Comparison of ENCODE assay signal across 8 cellular contexts in the genomic region with DNA sequence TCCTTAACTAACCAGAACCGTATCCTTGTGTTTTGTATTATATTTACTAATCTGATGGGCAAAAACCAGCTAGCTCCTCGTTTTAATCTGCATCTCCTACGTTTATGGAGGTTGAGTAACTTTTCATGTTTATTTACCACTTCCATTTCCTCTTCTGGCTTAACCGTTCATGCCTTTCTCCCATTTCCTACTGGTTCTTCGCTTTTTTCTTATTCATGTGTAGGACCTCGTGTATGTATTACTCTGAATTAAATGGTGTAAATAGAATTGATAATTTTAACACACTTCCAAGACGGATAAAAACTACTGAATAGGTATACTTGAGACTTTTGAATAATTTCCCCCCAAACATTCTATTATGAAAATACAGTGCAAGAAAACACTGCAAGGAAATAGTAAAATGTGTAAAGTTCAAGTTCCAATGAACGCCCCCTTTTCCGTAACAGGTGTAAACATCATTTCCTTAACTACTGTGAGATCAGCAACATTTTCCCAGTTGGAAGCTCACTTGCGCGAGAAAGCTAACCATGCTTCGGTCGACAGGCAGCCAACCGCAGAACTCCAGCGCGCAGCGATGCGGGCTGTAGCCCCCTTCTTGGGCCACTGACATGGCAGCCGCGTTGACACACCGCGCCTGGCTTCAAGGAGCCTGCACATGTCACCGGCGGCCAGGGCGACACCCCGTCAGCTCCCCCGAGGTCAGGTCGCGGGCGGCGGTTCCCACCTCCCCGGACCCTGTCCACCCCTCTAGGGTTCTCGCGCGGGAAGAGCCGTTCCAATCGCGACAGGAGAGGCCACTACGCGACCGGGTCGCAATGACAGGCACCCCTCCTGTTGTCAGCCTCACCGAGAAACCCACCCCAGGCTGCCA. TPM values are rescaled to one million over a fixed set of nuclear protein-coding genes. Genes with fewer than 3 reads are reported as not detected.
DNase-seq lines count a peak whose midpoint lies in the region; ATAC-seq, FAIRE-seq and TF ChIP-seq lines count a peak whose summit lies in the region.

No MANE protein-coding gene starts in this region.

- peak; percentile 5 for ATAC-seq in HG02678 (IDR thresholded peaks at IDR 0.05; ENCODE audit: unreplicated experiment)

- TF ChIP-seq POLR2A in GM12892 (IDR thresholded peaks at IDR 0.05; ENCODE audit: low read depth, low read length): no peak
- TF ChIP-seq POLR2A in stomach (IDR thresholded peaks at IDR 0.05): no peak

- TF ChIP-seq EP300 in stomach (IDR thresholded peaks at IDR 0.05): no peak

- CTCF ChIA-PET in activated CD4-positive, alpha-beta memory T cell treated with anti-CD3 and anti-CD28 coated beads, Interleukin-2, amount 10 ng/mL, durations not matched to agents 7 days and 5 days (lab: Charles Lee): interaction anchor here (0.6 to 1.5 kb wide), 3 partner anchors 11 to 1395 kb away, joined by 3 to 4 read pairs (median 3); partner anchors contain the start of gene NIBAN1

- DNase-seq in GM12892 (ENCODE audit: insufficient read length): no peak
- peak; percentile 71 for DNase-seq in NCI-H2171 treated with DMSO at 0.1 percent for 48 hours (lab: John Stamatoyannopoulos, UW)
- DNase-seq in activated CD4-positive, alpha-beta memory T cell treated with anti-CD3 and anti-CD28 coated beads, Interleukin-2, amount 10 ng/mL, durations not matched to agents 7 days and 5 days: peak; percentile 53
- DNase-seq in stomach: peak; percentile 45
- no peak for DNase-seq in NCI-H1930 (lab: John Stamatoyannopoulos, UW)

- FAIRE-seq in GM12892 (lab: Jason Lieb, UNC): peak; percentile 44

- WGBS in esophagus, 2 donors: 1 to 2% methylated on average over 43 of the region's 43 CpGs
- 1 to 2% (median 1%) methylated on average over 23 to 43 of the region's 43 CpGs for WGBS in stomach, 5 donors

- H3K4me1 ChIP-seq in esophagus (ENCODE audit: control insufficient read depth in 2 of 2, insufficient read depth in 2 of 2, low read length in 1 of 2) (peaks cover 0 to 2% of the 10 kb centered on the region in 2 donors), muscle layer of duodenum (ENCODE audit: control insufficient read depth in 1 of 2, insufficient read depth in 2 of 2, low read length in 2 of 2) (peaks cover 8 to 18% of the 10 kb centered on the region in 2 donors), stomach (peaks cover 3 to 71% (median 38%) of the 10 kb centered on the region in 4 donors)

- H3K27ac ChIP-seq in esophagus (ENCODE audit: low read depth in 2 of 2, low read length in 1 of 2) (peak overlapping the region; percentile 88 to 97), muscle layer of duodenum (ENCODE audit: low read length) (peak overlapping the region; percentile 92), stomach (peak overlapping the region; percentile 93 to 99 (median 97))

- peaks cover 57% of the 10 kb centered on the region for H3K4me1 Mint-ChIP-seq in activated CD4-positive, alpha-beta memory T cell treated with anti-CD3 and anti-CD28 coated beads, Interleukin-2, amount 10 ng/mL, durations not matched to agents 7 days and 5 days

- H3K27me3 ChIP-seq in esophagus (ENCODE audit: control insufficient read depth in 1 of 2, insufficient read depth in 2 of 2, low read length in 2 of 2): no peaks in the 10 kb centered on the region
- H3K27me3 ChIP-seq in muscle layer of duodenum (ENCODE audit: low read depth, low read length): no peaks in the 10 kb centered on the region
- H3K27me3 ChIP-seq in stomach: no peaks in the 10 kb centered on the region

- intact Hi-C loops in stomach (cut with DNase I; ENCODE audit: low total_unique reads): no loop called here

- H3K4me3 Mint-ChIP-seq in activated CD4-positive, alpha-beta memory T cell treated with anti-CD3 and anti-CD28 coated beads, Interleukin-2, amount 10 ng/mL, durations not matched to agents 7 days and 5 days: peak overlapping the region; percentile 88

- H3K36me3 ChIP-seq in esophagus (ENCODE audit: control insufficient read depth in 2 of 2, insufficient read depth in 2 of 2, low read length in 1 of 2) (no peaks in the 10 kb centered on the region), muscle layer of duodenum (ENCODE audit: control insufficient read depth in 1 of 2, insufficient read depth in 2 of 2, low read length in 2 of 2) (no peaks in the 10 kb centered on the region), stomach (no peaks in the 10 kb centered on the region)

- H3K4me3 ChIP-seq in esophagus (ENCODE audit: low read depth in 1 of 2, low read length in 2 of 2) (peak overlapping the region; percentile 84 to 98), muscle layer of duodenum (ENCODE audit: low read depth in 1 of 2, low read length in 2 of 2) (peak overlapping the region; percentile 92 to 96), stomach (peak overlapping the region; percentile 78 to 93 (median 90))

- H3K9me3 Mint-ChIP-seq in activated CD4-positive, alpha-beta memory T cell treated with anti-CD3 and anti-CD28 coated beads, Interleukin-2, amount 10 ng/mL, durations not matched to agents 7 days and 5 days: no peaks in the 10 kb centered on the region

- H3K27me3 Mint-ChIP-seq in activated CD4-positive, alpha-beta memory T cell treated with anti-CD3 and anti-CD28 coated beads, Interleukin-2, amount 10 ng/mL, durations not matched to agents 7 days and 5 days: peaks cover 2% of the 10 kb centered on the region

- TF ChIP-seq CTCF in stomach (IDR thresholded peaks at IDR 0.05): no peak

- H3K36me3 Mint-ChIP-seq in activated CD4-positive, alpha-beta memory T cell treated with anti-CD3 and anti-CD28 coated beads, Interleukin-2, amount 10 ng/mL, durations not matched to agents 7 days and 5 days (ENCODE audit: low read depth): peaks cover 18% of the 10 kb centered on the region

- peak overlapping the region; percentile 77 for H3K27ac Mint-ChIP-seq in activated CD4-positive, alpha-beta memory T cell treated with anti-CD3 and anti-CD28 coated beads, Interleukin-2, amount 10 ng/mL, durations not matched to agents 7 days and 5 days

- H3K9me3 ChIP-seq in esophagus (ENCODE audit: control insufficient read depth in 2 of 2, insufficient read depth in 1 of 2, low read depth in 1 of 2, low read length in 1 of 2): no peaks in the 10 kb centered on the region
- H3K9me3 ChIP-seq in muscle layer of duodenum (ENCODE audit: control insufficient read depth in 1 of 2, low read length in 2 of 2): no peaks in the 10 kb centered on the region
- no peaks in the 10 kb centered on the region for H3K9me3 ChIP-seq in stomach

- POLR2A ChIA-PET in activated CD4-positive, alpha-beta memory T cell treated with anti-CD3 and anti-CD28 coated beads, Interleukin-2, amount 10 ng/mL, durations not matched to agents 7 days and 5 days (lab: Charles Lee): interaction anchor here (0.7 to 4.9 kb wide), 21 partner anchors 10 to 1621 kb away, joined by 3 to 126 read pairs (median 3); partner anchors contain the start of genes IVNS1ABP, NIBAN1, RNF2 and SWT1

RNA-seq across cellular contexts. Expression of gene EDEM3, which starts 0.8 kb away (rescaled TPM):
- 6.8 TPM for polyA plus RNA-seq in GM12892 (2012; ENCODE audit: missing spikeins)
- total RNA-seq in activated CD4-positive, alpha-beta memory T cell treated with anti-CD3 and anti-CD28 coated beads, Interleukin-2, amount 10 ng/mL, durations not matched to agents 7 days and 5 days: 10 to 100 TPM; 39.3 to 42.9 TPM
- polyA plus RNA-seq in esophagus: 1 to 10 TPM; 6.0 to 6.7 TPM
- 100 to 1,000 TPM in 1 of 5 donors, 10 to 100 TPM in 4; 21.4 to 144 (median 51.9) TPM for total RNA-seq in stomach
- 10 to 100 TPM in 2 of 3 donors, 1 to 10 TPM in 1; 8.1 to 11.9 (median 10.6) TPM for polyA plus RNA-seq in stomach

Comparison
In these comparisons a context has a peak if more than half of its experiments do, and no peak if none do; other contexts are left out.
1. DNase-seq: peak in NCI-H2171 treated with DMSO at 0.1 percent for 48 hours (single experiment), activated CD4-positive, alpha-beta memory T cell treated with anti-CD3 and anti-CD28 coated beads, Interleukin-2, amount 10 ng/mL, durations not matched to agents 7 days and 5 days (single experiment) and stomach (single experiment); none in GM12892 (single experiment) and NCI-H1930 (0 of 2).
2. Peak in every context shown above with its lines, with median percentiles within 50 percentile points of each other: H3K27ac ChIP-seq and H3K4me3 ChIP-seq.